Comparison of ENCODE assay signal across 27 cellular contexts in the genomic region with DNA sequence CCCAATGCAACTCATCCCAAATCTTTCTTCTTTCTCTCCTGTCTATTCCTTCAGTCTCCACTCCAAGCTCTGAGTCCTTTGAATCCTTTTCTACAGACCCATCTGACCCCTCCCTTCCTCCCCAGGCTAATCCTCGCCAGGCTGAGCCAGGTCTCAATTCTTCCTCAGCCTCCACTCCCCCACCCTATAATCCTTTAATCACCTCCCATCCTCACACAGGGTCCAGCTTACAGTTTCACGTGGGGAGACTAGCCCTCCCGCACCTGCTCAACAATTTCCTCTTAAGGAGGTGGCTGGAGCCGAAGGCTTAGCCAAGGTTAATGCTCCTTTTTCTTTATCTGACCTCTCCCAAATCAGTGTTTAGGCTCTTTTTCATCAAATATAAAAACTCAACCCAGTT.
"Had no signal": no experiment of that assay in that cellular context is flagged by ENCODE, and none has a peak within 500 bp of the region (broad histone marks: within the 10 kb centered on the region; RNA-seq: fewer than 3 reads in every experiment).

No MANE protein-coding gene starts in this region.

- H3K36me3 Mint-ChIP-seq: activated naive CD8-positive, alpha-beta T cell treated with anti-CD3 and anti-CD28 coated beads, Interleukin-2, amount 10 ng/mL, durations not matched to agents 7 days and 5 days had no signal

- H3K4me3 Mint-ChIP-seq: activated CD4-positive, alpha-beta memory T cell treated with anti-CD3 and anti-CD28 coated beads, Interleukin-2, amount 10 ng/mL, durations not matched to agents 7 days and 5 days; activated CD4-positive, alpha-beta T cell treated with anti-CD3 and anti-CD28 coated beads for 36 hours; activated naive CD8-positive, alpha-beta T cell treated with anti-CD3 and anti-CD28 coated beads, Interleukin-2, amount 10 ng/mL, durations not matched to agents 7 days and 5 days; activated T-cell treated with anti-CD3 and anti-CD28 coated beads, Interleukin-2, amount 50 U/mL, for 72 hours; central memory CD8-positive, alpha-beta T cell had no signal

- H3K9me3 ChIP-seq: adrenal gland, body of pancreas, Peyer's patch, SJCRH30, SK-N-SH had no signal

- H3K27me3 ChIP-seq: adrenal gland, body of pancreas, Peyer's patch, SJCRH30 had no signal

- H3K4me3 ChIP-seq: adrenal gland, body of pancreas, Peyer's patch, SJCRH30 had no signal

- H3K4me1 Mint-ChIP-seq: activated CD4-positive, alpha-beta memory T cell treated with anti-CD3 and anti-CD28 coated beads, Interleukin-2, amount 10 ng/mL, durations not matched to agents 7 days and 5 days; activated CD4-positive, alpha-beta T cell treated with anti-CD3 and anti-CD28 coated beads for 36 hours; activated naive CD8-positive, alpha-beta T cell treated with anti-CD3 and anti-CD28 coated beads, Interleukin-2, amount 10 ng/mL, durations not matched to agents 7 days and 5 days; central memory CD8-positive, alpha-beta T cell had no signal

- H3K9ac ChIP-seq: SK-N-SH had no signal

- DNase-seq: activated CD4-positive, alpha-beta memory T cell treated with anti-CD3 and anti-CD28 coated beads, Interleukin-2, amount 10 ng/mL, durations not matched to agents 7 days and 5 days; activated CD4-positive, alpha-beta T cell treated with anti-CD3 and anti-CD28 coated beads for 36 hours; activated CD4-positive, alpha-beta T cell treated with anti-CD3 and anti-CD28 coated beads, Interleukin-2, amount 50 U/mL, for 1 hour; activated naive CD4-positive, alpha-beta T cell treated with anti-CD3 and anti-CD28 coated beads, Interleukin-2, amount 50 U/mL, for 16 hours; activated naive CD8-positive, alpha-beta T cell treated with anti-CD3 and anti-CD28 coated beads, Interleukin-2, amount 10 ng/mL, durations not matched to agents 7 days and 5 days; activated T-cell treated with anti-CD3 and anti-CD28 coated beads for 4 hours; activated T-cell treated with anti-CD3 and anti-CD28 coated beads, Interleukin-2, amount 50 U/mL, for 72 hours; adrenal gland; anterior cingulate cortex; body of pancreas; Kasumi-1; KBM-7; NCI-H1105 treated with DMSO at 0.1 percent for 48 hours; NCI-H1436 treated with DMSO at 0.1 percent for 48 hours; NCI-H187; NCI-H2081; NCI-H446; NCI-H526; NCI-H774; Peyer's patch; Right ventricle myocardium superior; SJCRH30; SK-N-SH; T-helper 1 cell had no signal

- H3K27ac ChIP-seq: adrenal gland, body of pancreas, Peyer's patch, RWPE1, SJCRH30, VCaP had no signal

- H3K27ac Mint-ChIP-seq: activated CD4-positive, alpha-beta memory T cell treated with anti-CD3 and anti-CD28 coated beads, Interleukin-2, amount 10 ng/mL, durations not matched to agents 7 days and 5 days; activated CD4-positive, alpha-beta T cell treated with anti-CD3 and anti-CD28 coated beads for 36 hours; activated naive CD8-positive, alpha-beta T cell treated with anti-CD3 and anti-CD28 coated beads, Interleukin-2, amount 10 ng/mL, durations not matched to agents 7 days and 5 days; activated T-cell treated with anti-CD3 and anti-CD28 coated beads, Interleukin-2, amount 50 U/mL, for 72 hours had no signal

- H3K4me2 ChIP-seq: SK-N-SH had no signal

- H3K36me3 ChIP-seq: adrenal gland, Peyer's patch, SJCRH30 had no signal

- H3K4me1 ChIP-seq: adrenal gland, body of pancreas, Peyer's patch, SJCRH30 had no signal

- H3K9me3 Mint-ChIP-seq: activated CD4-positive, alpha-beta memory T cell treated with anti-CD3 and anti-CD28 coated beads, Interleukin-2, amount 10 ng/mL, durations not matched to agents 7 days and 5 days; activated naive CD8-positive, alpha-beta T cell treated with anti-CD3 and anti-CD28 coated beads, Interleukin-2, amount 10 ng/mL, durations not matched to agents 7 days and 5 days; activated T-cell treated with anti-CD3 and anti-CD28 coated beads, Interleukin-2, amount 50 U/mL, for 72 hours; central memory CD8-positive, alpha-beta T cell had no signal

- H3K27me3 Mint-ChIP-seq: activated CD4-positive, alpha-beta memory T cell treated with anti-CD3 and anti-CD28 coated beads, Interleukin-2, amount 10 ng/mL, durations not matched to agents 7 days and 5 days; activated CD4-positive, alpha-beta T cell treated with anti-CD3 and anti-CD28 coated beads for 36 hours; activated naive CD8-positive, alpha-beta T cell treated with anti-CD3 and anti-CD28 coated beads, Interleukin-2, amount 10 ng/mL, durations not matched to agents 7 days and 5 days; central memory CD8-positive, alpha-beta T cell had no signal

- ATAC-seq: activated CD4-positive, alpha-beta T cell treated with anti-CD3 and anti-CD28 coated beads for 36 hours; activated T-cell treated with anti-CD3 and anti-CD28 coated beads, Interleukin-2, amount 50 U/mL, for 72 hours; body of pancreas had no signal
